Comparison of ENCODE assay signal across 3 cellular contexts in the genomic region with DNA sequence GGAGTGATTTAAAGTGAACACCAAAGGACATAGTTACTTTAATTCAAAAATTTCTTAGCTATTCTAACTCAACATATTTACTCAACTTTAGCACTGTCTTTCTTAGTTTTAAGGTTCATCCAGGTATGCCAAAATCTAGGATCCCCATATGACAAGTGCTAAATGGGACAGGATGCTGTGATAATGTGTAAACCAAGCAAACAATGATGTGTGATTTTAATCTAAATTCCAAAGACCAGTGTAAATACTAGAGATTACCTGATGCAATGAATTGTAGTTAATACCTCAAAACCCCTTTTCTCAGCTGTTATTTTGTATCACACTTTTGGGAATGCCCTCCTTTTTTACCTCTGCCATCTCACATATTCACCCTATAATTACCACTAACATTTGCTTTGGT.
"Had no signal": no experiment of that assay in that cellular context is flagged by ENCODE, and none has a peak within 500 bp of the region (broad histone marks: within the 10 kb centered on the region; RNA-seq: fewer than 3 reads in every experiment).

No MANE protein-coding gene starts in this region.

- H3K4me3 ChIP-seq: GM12878 had no signal

- DNase-seq: GDM1, GF-D8 had no signal

- ATAC-seq: GM12878 had no signal
